In the genomic region with DNA sequence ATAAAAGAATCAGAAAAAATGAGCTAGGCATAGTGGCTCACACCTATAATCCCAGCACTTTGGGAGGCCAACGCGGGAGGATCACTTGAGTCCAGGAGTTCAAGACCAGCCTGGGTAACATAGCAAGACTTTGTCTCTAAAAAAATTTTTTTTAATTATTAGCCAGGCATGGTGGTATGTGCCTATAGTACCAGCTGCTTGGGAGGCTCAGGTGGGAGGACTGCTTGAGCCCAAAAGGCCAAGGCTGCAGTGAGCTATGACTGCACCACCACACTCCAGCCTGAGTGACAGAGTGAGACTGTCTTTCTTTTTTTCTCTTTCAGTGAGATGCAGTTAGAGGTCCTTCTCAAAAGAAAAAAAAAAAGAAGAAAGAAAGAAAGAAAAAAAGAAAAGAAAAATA, we compare ENCODE assay signal across 35 cellular contexts. TPM values are rescaled to one million over a fixed set of nuclear protein-coding genes. Genes with fewer than 3 reads are reported as not detected.
DNase-seq lines count a peak whose midpoint lies in the region; ATAC-seq, FAIRE-seq and TF ChIP-seq lines count a peak whose summit lies in the region.
"Had no signal": no experiment of that assay in that cellular context is flagged by ENCODE, and none has a peak within 500 bp of the region (broad histone marks: within the 10 kb centered on the region; RNA-seq: fewer than 3 reads in every experiment).

No MANE protein-coding gene starts in this region.

- H3K36me3 Mint-ChIP-seq in central memory CD8-positive, alpha-beta T cell (ENCODE audit: insufficient read depth), result peaks cover 4% of the 10 kb centered on the region
- no peaks in the 10 kb centered on the region for H3K36me3 Mint-ChIP-seq in activated T-helper 2 cell treated with anti-CD3 and anti-CD28 coated beads, Interferon-gamma antibody, Interleukin-2, Interleukin-4, amounts not matched to agents 10 μg/mL and 5 μg/mL and 100 μg/mL, durations not matched to agents 14 hours and 24 hours and 36 hours (ENCODE audit: low read depth)
- H3K36me3 Mint-ChIP-seq: CD14-positive monocyte; CD4-positive, alpha-beta memory T cell; CD4-positive, CD25-positive, alpha-beta regulatory T cell; CD8-positive, alpha-beta memory T cell; CD8-positive, alpha-beta T cell had no signal

- H4K20me1 ChIP-seq in HepG2 (ENCODE audit: insufficient read depth, low read length), result no peaks in the 10 kb centered on the region
- H4K20me1 ChIP-seq: BLaER1; BLaER1 treated with 17β-estradiol and CSF1 and Interleukin-3, amounts not matched to agents 10 nM and 100 nM had no signal

- H3K27me3 ChIP-seq in HepG2 (ENCODE audit: control insufficient read depth in 1 of 2, insufficient read depth in 2 of 2, low read length in 2 of 2), result no peaks in the 10 kb centered on the region
- no peaks in the 10 kb centered on the region for H3K27me3 ChIP-seq in right lobe of liver
- H3K27me3 ChIP-seq: BE2C; BLaER1; BLaER1 treated with 17β-estradiol and CSF1 and Interleukin-3, amounts not matched to agents 10 nM and 100 nM had no signal

- H3K4me2 ChIP-seq in HepG2 (ENCODE audit: low read depth, low read length), result no peak overlapping the region
- H3K4me2 ChIP-seq: A549; BLaER1; BLaER1 treated with 17β-estradiol and CSF1 and Interleukin-3, amounts not matched to agents 10 nM and 100 nM had no signal

- H3K4me1 ChIP-seq in HepG2 (ENCODE audit: insufficient read depth, low read length), result peaks cover 53% of the 10 kb centered on the region
- H3K4me1 ChIP-seq in right lobe of liver, result peaks cover 0 to 20% (median 0%) of the 10 kb centered on the region in 4 donors
- H3K4me1 ChIP-seq: BE2C, BLaER1 had no signal

- intact Hi-C loops in HepG2 (cut with micrococcal nuclease; ENCODE audit: unreplicated experiment), result no loop called here
- intact Hi-C loops in right lobe of liver (cut with DNase I), result no loop called here
- intact Hi-C loops in sciatic nerve (cut with DNase I), result no loop called here
- intact Hi-C loops in activated T-helper 2 cell treated with anti-CD3 and anti-CD28 coated beads, Interferon-gamma antibody, Interleukin-2, Interleukin-4, amounts not matched to agents 10 μg/mL and 5 μg/mL and 100 μg/mL, durations not matched to agents 14 hours and 24 hours and 36 hours (cut with micrococcal nuclease), result no loop called here

- H3K36me3 ChIP-seq in HepG2 (replicated peaks in 1 of 2; ENCODE audit: control insufficient read depth in 1 of 2, insufficient read depth in 2 of 2, low read length in 2 of 2) (no peaks in the 10 kb centered on the region), right lobe of liver (no peaks in the 10 kb centered on the region)
- H3K36me3 ChIP-seq: BE2C; BLaER1; BLaER1 treated with 17β-estradiol and CSF1 and Interleukin-3, amounts not matched to agents 10 nM and 100 nM had no signal

- H3K9me3 Mint-ChIP-seq in central memory CD8-positive, alpha-beta T cell, result no peaks in the 10 kb centered on the region
- no peaks in the 10 kb centered on the region for H3K9me3 Mint-ChIP-seq in activated T-helper 2 cell treated with anti-CD3 and anti-CD28 coated beads, Interferon-gamma antibody, Interleukin-2, Interleukin-4, amounts not matched to agents 10 μg/mL and 5 μg/mL and 100 μg/mL, durations not matched to agents 14 hours and 24 hours and 36 hours
- H3K9me3 Mint-ChIP-seq: CD14-positive monocyte; CD4-positive, alpha-beta memory T cell; CD4-positive, alpha-beta T cell; CD4-positive, CD25-positive, alpha-beta regulatory T cell; CD8-positive, alpha-beta memory T cell; CD8-positive, alpha-beta T cell had no signal

- H3K4me3 ChIP-seq in HepG2 (replicated peaks in 1 of 3; ENCODE audit: insufficient read depth in 1 of 3, low read depth in 2 of 3, low read length in 3 of 3), result no peak overlapping the region
- no peak overlapping the region for H3K4me3 ChIP-seq in right lobe of liver
- H3K4me3 ChIP-seq: A549; BLaER1; BLaER1 treated with 17β-estradiol and CSF1 and Interleukin-3, amounts not matched to agents 10 nM and 100 nM had no signal

- H3K27ac ChIP-seq in HepG2 (ENCODE audit: extremely low read length, insufficient read depth, low read length) (no peak overlapping the region), right lobe of liver (no peak overlapping the region)
- H3K27ac ChIP-seq: 22Rv1; A549; BLaER1; BLaER1 treated with 17β-estradiol and CSF1 and Interleukin-3, amounts not matched to agents 10 nM and 100 nM; C4-2B had no signal

- no peaks in the 10 kb centered on the region for H3K4me1 Mint-ChIP-seq in central memory CD8-positive, alpha-beta T cell
- H3K4me1 Mint-ChIP-seq in activated T-helper 2 cell treated with anti-CD3 and anti-CD28 coated beads, Interferon-gamma antibody, Interleukin-2, Interleukin-4, amounts not matched to agents 10 μg/mL and 5 μg/mL and 100 μg/mL, durations not matched to agents 14 hours and 24 hours and 36 hours (ENCODE audit: low read depth), result peaks cover 16% of the 10 kb centered on the region
- H3K4me1 Mint-ChIP-seq: CD4-positive, alpha-beta memory T cell; CD4-positive, CD25-positive, alpha-beta regulatory T cell; CD8-positive, alpha-beta memory T cell had no signal

- TF ChIP-seq POLR2A in HepG2 (IDR thresholded peaks at IDR 0.05; ENCODE audit: insufficient read depth in 1 of 2, low read depth in 2 of 2, low read length in 2 of 2), result no peak
- no peak for TF ChIP-seq POLR2A in right lobe of liver (IDR thresholded peaks at IDR 0.05)

- H3K27me3 Mint-ChIP-seq in central memory CD8-positive, alpha-beta T cell, result no peaks in the 10 kb centered on the region
- H3K27me3 Mint-ChIP-seq in activated T-helper 2 cell treated with anti-CD3 and anti-CD28 coated beads, Interferon-gamma antibody, Interleukin-2, Interleukin-4, amounts not matched to agents 10 μg/mL and 5 μg/mL and 100 μg/mL, durations not matched to agents 14 hours and 24 hours and 36 hours (ENCODE audit: low read depth), result no peaks in the 10 kb centered on the region
- H3K27me3 Mint-ChIP-seq: B cell; CD4-positive, alpha-beta memory T cell; CD4-positive, alpha-beta T cell; CD4-positive, CD25-positive, alpha-beta regulatory T cell; CD8-positive, alpha-beta memory T cell had no signal

- H3K79me2 ChIP-seq in HepG2 (ENCODE audit: insufficient read depth, low read length), result no peaks in the 10 kb centered on the region

- CTCF ChIA-PET in HepG2 (lab: Yijun Ruan, JAX; ENCODE audit: low intra/inter-chr PET ratio, low total read pairs), result no interaction called here

- 61% methylated on average over 2 of the region's 2 CpGs for WGBS in HepG2 (ENCODE audit: low lambda C conversion rate)
- 92% methylated on average over 2 of the region's 2 CpGs for WGBS in right lobe of liver (ENCODE audit: insufficient coverage, low coverage, low lambda C conversion rate, missing lambda C conversion rate)

- peak overlapping the region; percentile 16 for H3K27ac Mint-ChIP-seq in central memory CD8-positive, alpha-beta T cell (ENCODE audit: low read depth)
- no peak overlapping the region for H3K27ac Mint-ChIP-seq in activated T-helper 2 cell treated with anti-CD3 and anti-CD28 coated beads, Interferon-gamma antibody, Interleukin-2, Interleukin-4, amounts not matched to agents 10 μg/mL and 5 μg/mL and 100 μg/mL, durations not matched to agents 14 hours and 24 hours and 36 hours
- H3K27ac Mint-ChIP-seq: B cell; CD4-positive, alpha-beta memory T cell; CD4-positive, alpha-beta T cell; CD4-positive, CD25-positive, alpha-beta regulatory T cell; CD8-positive, alpha-beta memory T cell; CD8-positive, alpha-beta T cell had no signal

- no peak for TF ChIP-seq RAD21 in HepG2 (CRISPR knock-in tag; IDR thresholded peaks at IDR 0.05)

- DNase-seq in HepG2 (ENCODE audit: low spot score) (no peak), right lobe of liver (no peak), sciatic nerve (ENCODE audit: low spot score) (peak; percentile 7)
- DNase-seq in central memory CD8-positive, alpha-beta T cell (ENCODE audit: low spot score in 2 of 2), result no peak
- no peak for DNase-seq in activated T-helper 2 cell treated with anti-CD3 and anti-CD28 coated beads, Interferon-gamma antibody, Interleukin-2, Interleukin-4, amounts not matched to agents 10 μg/mL and 5 μg/mL and 100 μg/mL, durations not matched to agents 14 hours and 24 hours and 36 hours (ENCODE audit: low spot score)
- no peak for DNase-seq in stimulated activated CD4-positive, alpha-beta T cell treated with anti-CD3 and anti-CD28 coated beads, Interleukin-1b, Interleukin-23, amount 100 ng/mL, for 48 hours
- DNase-seq: 8988T; ACHN; AML-193; BE2C; C1 segment of cervical spinal cord; Caco-2; Calu3; CD4-positive, alpha-beta memory T cell; CD4-positive, alpha-beta T cell; CD4-positive, CD25-positive, alpha-beta regulatory T cell; CD8-positive, alpha-beta memory T cell; CD8-positive, alpha-beta T cell; COR-L47; DMS 273 treated with DMSO at 0.1 percent for 48 hours; DMS153; DMS53; DMS79; DMS79 treated with DMSO at 0.1 percent for 48 hours; DND-41; EL had no signal

- FAIRE-seq in HepG2 (lab: Jason Lieb, UNC), result no peak
- FAIRE-seq: A204.1, A549, D721Med had no signal

- H3K9me3 ChIP-seq in HepG2 (ENCODE audit: low read length) (no peaks in the 10 kb centered on the region), right lobe of liver (no peaks in the 10 kb centered on the region)
- H3K9me3 ChIP-seq: A549; BE2C; BLaER1; BLaER1 treated with 17β-estradiol and CSF1 and Interleukin-3, amounts not matched to agents 10 nM and 100 nM; Caco-2 had no signal

- ATAC-seq in HepG2 (no peak), right lobe of liver (no peak), sciatic nerve (no peak)
- ATAC-seq in central memory CD8-positive, alpha-beta T cell (replicated peaks; ENCODE audit: extremely low read depth, poor library complexity, severe bottlenecking), result no peak
- ATAC-seq: A549; CD8-positive, alpha-beta T cell had no signal

- H3K4me3 Mint-ChIP-seq in central memory CD8-positive, alpha-beta T cell, result no peak overlapping the region
- no peak overlapping the region for H3K4me3 Mint-ChIP-seq in activated T-helper 2 cell treated with anti-CD3 and anti-CD28 coated beads, Interferon-gamma antibody, Interleukin-2, Interleukin-4, amounts not matched to agents 10 μg/mL and 5 μg/mL and 100 μg/mL, durations not matched to agents 14 hours and 24 hours and 36 hours (ENCODE audit: low read depth)
- H3K4me3 Mint-ChIP-seq: B cell; CD14-positive monocyte; CD4-positive, alpha-beta memory T cell; CD4-positive, alpha-beta T cell; CD4-positive, CD25-positive, alpha-beta regulatory T cell; CD8-positive, alpha-beta memory T cell; CD8-positive, alpha-beta T cell had no signal

- no peak for TF ChIP-seq CTCF in HepG2 (CRISPR knock-in tag; IDR thresholded peaks at IDR 0.05)
- no peak for TF ChIP-seq CTCF in right lobe of liver (IDR thresholded peaks at IDR 0.05)

- POLR2A ChIA-PET in HepG2 (lab: Yijun Ruan, JAX), result interaction anchor here (0.8 kb wide), 2 partner anchors 8 to 17 kb away, joined by 3 read pairs; a partner anchor contains a TSS

- no peak overlapping the region for H3K9ac ChIP-seq in HepG2 (ENCODE audit: insufficient read depth, low read depth, low read length)
- H3K9ac ChIP-seq: BLaER1; BLaER1 treated with 17β-estradiol and CSF1 and Interleukin-3, amounts not matched to agents 10 nM and 100 nM had no signal

- in situ Hi-C loops in HepG2 (cut with HindIII; ENCODE audit: extremely low pct_ligation_motif_present, low pct_unique_long_range_greater_than_20kb), result no loop called here

- TF ChIP-seq EP300 in HepG2 (IDR thresholded peaks at IDR 0.05; ENCODE audit: low read depth in 2 of 2, low read length in 2 of 2) (no peak), HepG2 (CRISPR knock-in tag; IDR thresholded peaks at IDR 0.05; ENCODE audit: borderline replicate concordance) (no peak)

- H2AFZ ChIP-seq in HepG2 (ENCODE audit: low read length), result no peak overlapping the region

- BruUV-seq in HepG2 (replicated peaks; lab: Mats Ljungman, UMichigan), result no TSS peak

RNA-seq across cellular contexts. Expression of a gene that starts 8.5 kb away (rescaled TPM):
- total RNA-seq in HepG2 (2016; rRNA removed; fragmentation: Illumina TruSeq; extraction: Trizol) (291 and 370 TPM in 2 replicates), right lobe of liver (10 to 100 TPM; 29.6 to 61.3 (median 33.3) TPM), sciatic nerve (38.4 TPM)
- 161 and 169 TPM in 2 replicates for total RNA-seq in HepG2 (2016; cell fraction: cytosol; rRNA removed; fragmentation: Illumina TruSeq; extraction: Trizol; ENCODE audit: low read depth)
- 295 and 368 TPM in 2 replicates for total RNA-seq in HepG2 (2016; cell fraction: insoluble cytoplasmic fraction; rRNA removed; fragmentation: Illumina TruSeq; extraction: Trizol)
- total RNA-seq in HepG2 (2016; cell fraction: membrane; rRNA removed; fragmentation: Illumina TruSeq; extraction: Trizol), result 135 and 139 TPM in 2 replicates
- total RNA-seq in HepG2 (2016; cell fraction: nucleus; rRNA removed; fragmentation: Illumina TruSeq; extraction: Trizol), result 91.8 and 101 TPM in 2 replicates
- polyA plus RNA-seq in HepG2 (2011; rRNA removed), result 212 and 226 TPM in 2 replicates
- polyA plus RNA-seq in HepG2 (2011; cell fraction: cytosol; rRNA removed), result 294 and 326 TPM in 2 replicates
- 83.3 and 97.3 TPM in 2 replicates for polyA plus RNA-seq in HepG2 (2011; cell fraction: nucleus; rRNA removed)
- 181 and 228 TPM in 2 replicates for polyA plus RNA-seq in HepG2 (2012)
- polyA plus RNA-seq in HepG2 (2016; cell fraction: cytosol; fragmentation: Illumina TruSeq; extraction: Trizol; ENCODE audit: low read depth), result 220 TPM in 2 replicates
- 479 and 482 TPM in 2 replicates for polyA plus RNA-seq in HepG2 (2016; cell fraction: insoluble cytoplasmic fraction; fragmentation: Illumina TruSeq; extraction: Trizol; ENCODE audit: low read depth)
- 152 TPM in 2 replicates for polyA plus RNA-seq in HepG2 (2016; cell fraction: membrane; fragmentation: Illumina TruSeq; extraction: Trizol; ENCODE audit: low read depth)
- polyA plus RNA-seq in HepG2 (2016; cell fraction: nucleus; fragmentation: Illumina TruSeq; extraction: Trizol; ENCODE audit: insufficient read depth, low read depth), result 204 and 206 TPM in 2 replicates
- 113 and 123 TPM in 2 replicates for polyA minus RNA-seq in HepG2 (2011; rRNA and poly(A)+ RNA removed; ENCODE audit: low replicate concordance)
- 55.6 and 55.7 TPM in 2 replicates for polyA minus RNA-seq in HepG2 (2011; cell fraction: cytosol; rRNA and poly(A)+ RNA removed)
- 29.7 and 31.5 TPM in 2 replicates for polyA minus RNA-seq in HepG2 (2011; cell fraction: nucleus; rRNA and poly(A)+ RNA removed)
- total RNA-seq in activated T-helper 2 cell treated with anti-CD3 and anti-CD28 coated beads, Interferon-gamma antibody, Interleukin-2, Interleukin-4, amounts not matched to agents 10 μg/mL and 5 μg/mL and 100 μg/mL, durations not matched to agents 14 hours and 24 hours and 36 hours, result 163 and 166 TPM in 2 replicates

RNA-seq across cellular contexts. Expression of a gene that starts 43.1 kb away (rescaled TPM):
- total RNA-seq in HepG2 (2016; rRNA removed; fragmentation: Illumina TruSeq; extraction: Trizol) (24.0 and 39.3 TPM in 2 replicates), right lobe of liver (1 to 10 TPM; 5.1 to 9.2 (median 7.8) TPM), sciatic nerve (13.6 TPM)
- 3.3 and 3.4 TPM in 2 replicates for total RNA-seq in HepG2 (2016; cell fraction: cytosol; rRNA removed; fragmentation: Illumina TruSeq; extraction: Trizol; ENCODE audit: low read depth)
- 23.0 and 35.8 TPM in 2 replicates for total RNA-seq in HepG2 (2016; cell fraction: insoluble cytoplasmic fraction; rRNA removed; fragmentation: Illumina TruSeq; extraction: Trizol)
- total RNA-seq in HepG2 (2016; cell fraction: membrane; rRNA removed; fragmentation: Illumina TruSeq; extraction: Trizol), result 12.6 and 13.4 TPM in 2 replicates
- 23.1 and 25.2 TPM in 2 replicates for total RNA-seq in HepG2 (2016; cell fraction: nucleus; rRNA removed; fragmentation: Illumina TruSeq; extraction: Trizol)
- polyA plus RNA-seq in HepG2 (2011; rRNA removed), result 21.3 and 22.1 TPM in 2 replicates
- 15.5 and 17.2 TPM in 2 replicates for polyA plus RNA-seq in HepG2 (2011; cell fraction: cytosol; rRNA removed)
- polyA plus RNA-seq in HepG2 (2011; cell fraction: nucleus; rRNA removed), result 16.7 and 19.3 TPM in 2 replicates
- polyA plus RNA-seq in HepG2 (2012), result 19.5 and 21.0 TPM in 2 replicates
- polyA plus RNA-seq in HepG2 (2016; cell fraction: cytosol; fragmentation: Illumina TruSeq; extraction: Trizol; ENCODE audit: low read depth), result 1.2 and 1.3 TPM in 2 replicates
- polyA plus RNA-seq in HepG2 (2016; cell fraction: insoluble cytoplasmic fraction; fragmentation: Illumina TruSeq; extraction: Trizol; ENCODE audit: low read depth), result 21.1 and 22.6 TPM in 2 replicates
- 3.2 and 3.9 TPM in 2 replicates for polyA plus RNA-seq in HepG2 (2016; cell fraction: membrane; fragmentation: Illumina TruSeq; extraction: Trizol; ENCODE audit: low read depth)
- polyA plus RNA-seq in HepG2 (2016; cell fraction: nucleus; fragmentation: Illumina TruSeq; extraction: Trizol; ENCODE audit: insufficient read depth, low read depth), result 21.8 and 24.2 TPM in 2 replicates
- polyA minus RNA-seq in HepG2 (2011; rRNA and poly(A)+ RNA removed; ENCODE audit: low replicate concordance), result 55.6 and 84.9 TPM in 2 replicates
- polyA minus RNA-seq in HepG2 (2011; cell fraction: cytosol; rRNA and poly(A)+ RNA removed), result 37.8 and 45.9 TPM in 2 replicates
- polyA minus RNA-seq in HepG2 (2011; cell fraction: nucleus; rRNA and poly(A)+ RNA removed), result 30.8 and 44.8 TPM in 2 replicates
- total RNA-seq in activated T-helper 2 cell treated with anti-CD3 and anti-CD28 coated beads, Interferon-gamma antibody, Interleukin-2, Interleukin-4, amounts not matched to agents 10 μg/mL and 5 μg/mL and 100 μg/mL, durations not matched to agents 14 hours and 24 hours and 36 hours, result 15.1 and 16.3 TPM in 2 replicates

RNA-seq across cellular contexts. Expression of a gene that starts 52.2 kb away (rescaled TPM):
- total RNA-seq in HepG2 (2016; rRNA removed; fragmentation: Illumina TruSeq; extraction: Trizol) (66.6 and 90.8 TPM in 2 replicates), right lobe of liver (10 to 100 TPM; 55.5 to 89.1 (median 67.1) TPM), sciatic nerve (58.6 TPM)
- total RNA-seq in HepG2 (2016; cell fraction: cytosol; rRNA removed; fragmentation: Illumina TruSeq; extraction: Trizol; ENCODE audit: low read depth), result 20.3 and 22.0 TPM in 2 replicates
- total RNA-seq in HepG2 (2016; cell fraction: insoluble cytoplasmic fraction; rRNA removed; fragmentation: Illumina TruSeq; extraction: Trizol), result 66.5 and 79.2 TPM in 2 replicates
- 93.9 and 107 TPM in 2 replicates for total RNA-seq in HepG2 (2016; cell fraction: membrane; rRNA removed; fragmentation: Illumina TruSeq; extraction: Trizol)
- total RNA-seq in HepG2 (2016; cell fraction: nucleus; rRNA removed; fragmentation: Illumina TruSeq; extraction: Trizol), result 37.4 and 39.5 TPM in 2 replicates
- 45.5 and 50.6 TPM in 2 replicates for polyA plus RNA-seq in HepG2 (2011; rRNA removed)
- polyA plus RNA-seq in HepG2 (2011; cell fraction: cytosol; rRNA removed), result 39.2 and 46.8 TPM in 2 replicates
- polyA plus RNA-seq in HepG2 (2011; cell fraction: nucleus; rRNA removed), result 18.1 and 22.0 TPM in 2 replicates
- 76.7 and 76.9 TPM in 2 replicates for polyA plus RNA-seq in HepG2 (2012)
- polyA plus RNA-seq in HepG2 (2016; cell fraction: cytosol; fragmentation: Illumina TruSeq; extraction: Trizol; ENCODE audit: low read depth), result 23.8 and 24.6 TPM in 2 replicates
- polyA plus RNA-seq in HepG2 (2016; cell fraction: insoluble cytoplasmic fraction; fragmentation: Illumina TruSeq; extraction: Trizol; ENCODE audit: low read depth), result 79.1 and 86.9 TPM in 2 replicates
- 82.0 and 93.2 TPM in 2 replicates for polyA plus RNA-seq in HepG2 (2016; cell fraction: membrane; fragmentation: Illumina TruSeq; extraction: Trizol; ENCODE audit: low read depth)
- 42.3 and 46.6 TPM in 2 replicates for polyA plus RNA-seq in HepG2 (2016; cell fraction: nucleus; fragmentation: Illumina TruSeq; extraction: Trizol; ENCODE audit: insufficient read depth, low read depth)
- 122 and 124 TPM in 2 replicates for polyA minus RNA-seq in HepG2 (2011; rRNA and poly(A)+ RNA removed; ENCODE audit: low replicate concordance)
- 45.1 and 48.4 TPM in 2 replicates for polyA minus RNA-seq in HepG2 (2011; cell fraction: cytosol; rRNA and poly(A)+ RNA removed)
- 27.2 and 30.5 TPM in 2 replicates for polyA minus RNA-seq in HepG2 (2011; cell fraction: nucleus; rRNA and poly(A)+ RNA removed)
- total RNA-seq in activated T-helper 2 cell treated with anti-CD3 and anti-CD28 coated beads, Interferon-gamma antibody, Interleukin-2, Interleukin-4, amounts not matched to agents 10 μg/mL and 5 μg/mL and 100 μg/mL, durations not matched to agents 14 hours and 24 hours and 36 hours, result 68.7 and 72.9 TPM in 2 replicates
